ENCODE assay signal across 18 cellular contexts in the genomic region with DNA sequence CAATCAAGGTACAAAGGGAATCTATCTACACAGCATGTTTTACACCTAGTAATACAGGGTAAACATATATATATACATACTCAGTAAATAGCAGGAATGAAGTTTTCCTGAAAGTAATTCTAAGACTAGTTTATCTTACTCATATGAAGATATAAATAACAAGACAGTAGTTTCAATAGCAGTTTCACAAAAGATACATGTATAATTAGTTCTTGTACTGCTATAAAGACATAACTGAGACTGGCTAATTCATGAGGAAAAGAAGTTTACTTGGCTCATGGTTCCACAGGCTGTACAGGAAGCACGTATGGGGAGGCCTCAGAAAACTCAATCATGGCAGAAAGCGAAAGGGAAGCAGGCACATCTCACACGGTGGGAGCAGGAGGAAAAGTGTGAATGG. TPM values are rescaled to one million over a fixed set of nuclear protein-coding genes. Genes with fewer than 3 reads are reported as not detected.
DNase-seq lines count a peak whose midpoint lies in the region; ATAC-seq lines count a peak whose summit lies in the region.
"Had no signal": no experiment of that assay in that cellular context is flagged by ENCODE, and none has a peak within 500 bp of the region (broad histone marks: within the 10 kb centered on the region; RNA-seq: fewer than 3 reads in every experiment).

No MANE protein-coding gene starts in this region.

- no peak overlapping the region for H2BK15ac ChIP-seq in neuronal stem cell (ENCODE audit: low read length)

- peaks cover 37% of the 10 kb centered on the region for H3K36me3 Mint-ChIP-seq in activated T-cell treated with anti-CD3 and anti-CD28 coated beads, Interleukin-2, amount 50 U/mL, for 4 hours (ENCODE audit: insufficient read depth)
- peaks cover 22% of the 10 kb centered on the region for H3K36me3 Mint-ChIP-seq in memory B cell

- no peak overlapping the region for H2BK5ac ChIP-seq in neuronal stem cell (ENCODE audit: low read length)

- H2AK5ac ChIP-seq in neuronal stem cell (ENCODE audit: low read depth, low read length): no peak overlapping the region

- no peak overlapping the region for H3K4me2 ChIP-seq in neuronal stem cell (ENCODE audit: insufficient read depth, low read length, poor library complexity, severe bottlenecking)

- H3K27me3 ChIP-seq in neuronal stem cell (ENCODE audit: control insufficient read depth in 3 of 3, insufficient read depth in 3 of 3, low read depth in 1 of 3, low read length in 3 of 3): no peaks in the 10 kb centered on the region
- H3K27me3 ChIP-seq: SJCRH30, stomach had no signal

- no peak overlapping the region for H2BK120ac ChIP-seq in neuronal stem cell (ENCODE audit: low read depth, low read length)

- H3K4me3 Mint-ChIP-seq in activated T-cell treated with anti-CD3 and anti-CD28 coated beads, Interleukin-2, amount 50 U/mL, for 4 hours: peak overlapping the region; percentile 16
- no peak overlapping the region for H3K4me3 Mint-ChIP-seq in memory B cell
- H3K4me3 Mint-ChIP-seq: activated CD8-positive, alpha-beta memory T cell treated with anti-CD3 and anti-CD28 coated beads, Interleukin-2, amount 10 ng/mL, durations not matched to agents 7 days and 5 days had no signal

- no peak overlapping the region for H3K9ac ChIP-seq in neuronal stem cell (ENCODE audit: low read depth, low read length, poor library complexity)

- peaks cover 0 to 50% of the 10 kb centered on the region in 2 donors for H3K36me3 ChIP-seq in neuronal stem cell (replicated peaks in 1 of 2; ENCODE audit: control insufficient read depth in 2 of 2, insufficient read depth in 2 of 2, low read length in 2 of 2)

- H3K27me3 Mint-ChIP-seq in activated T-cell treated with anti-CD3 and anti-CD28 coated beads, Interleukin-2, amount 50 U/mL, for 4 hours (ENCODE audit: low read depth): no peaks in the 10 kb centered on the region
- no peaks in the 10 kb centered on the region for H3K27me3 Mint-ChIP-seq in memory B cell
- H3K27me3 Mint-ChIP-seq: activated CD8-positive, alpha-beta memory T cell treated with anti-CD3 and anti-CD28 coated beads, Interleukin-2, amount 10 ng/mL, durations not matched to agents 7 days and 5 days had no signal

- H3K27ac Mint-ChIP-seq in memory B cell: peak overlapping the region; percentile 22
- H3K27ac Mint-ChIP-seq: activated CD8-positive, alpha-beta memory T cell treated with anti-CD3 and anti-CD28 coated beads, Interleukin-2, amount 10 ng/mL, durations not matched to agents 7 days and 5 days had no signal

- H4K91ac ChIP-seq in neuronal stem cell (ENCODE audit: low read depth, low read length, poor library complexity): no peak overlapping the region

- ATAC-seq in activated T-cell treated with anti-CD3 and anti-CD28 coated beads, Interleukin-2, amount 50 U/mL, for 4 hours: peak; percentile 28 to 34
- ATAC-seq in GM18909 (IDR thresholded peaks at IDR 0.05; ENCODE audit: poor library complexity, unreplicated experiment) (peak; percentile 48), HG03159 (IDR thresholded peaks at IDR 0.05; ENCODE audit: unreplicated experiment) (peak; percentile 47), memory B cell (ENCODE audit: low read depth) (no peak), GM21529 (IDR thresholded peaks at IDR 0.05; ENCODE audit: unreplicated experiment) (no peak)
- ATAC-seq: activated CD8-positive, alpha-beta memory T cell treated with anti-CD3 and anti-CD28 coated beads, Interleukin-2, amount 10 ng/mL, durations not matched to agents 7 days and 5 days had no signal

- no peaks in the 10 kb centered on the region for H3K79me1 ChIP-seq in neuronal stem cell (ENCODE audit: low read depth, low read length)

- no peak overlapping the region for H3K18ac ChIP-seq in neuronal stem cell (ENCODE audit: low read length)

- no peak for DNase-seq in activated T-cell treated with anti-CD3 and anti-CD28 coated beads, Interleukin-2, amount 50 U/mL, for 4 hours
- no peak for DNase-seq in activated T-cell treated with anti-CD3 and anti-CD28 coated beads, Interleukin-2, amount 50 U/mL, for 1 hour
- no peak for DNase-seq in memory B cell (ENCODE audit: low spot score in 2 of 2)
- no peak for DNase-seq in neuronal stem cell (ENCODE audit: low spot score)
- DNase-seq in cerebellar nuclear complex (lab: John Stamatoyannopoulos, UW): no peak
- DNase-seq: ACHN; activated CD8-positive, alpha-beta memory T cell treated with anti-CD3 and anti-CD28 coated beads, Interleukin-2, amount 10 ng/mL, durations not matched to agents 7 days and 5 days; amniotic stem cell; Calu3; GDM1; NCI-H1105; NCI-H446; occipital lobe; SJCRH30; stomach had no signal

- no CpG with 5 or more reads among the region's 3 CpGs for WGBS in neuronal stem cell (ENCODE audit: extremely low coverage in 2 of 2, insufficient read length in 2 of 2, insufficient replicate concordance in 1 of 2), 2 donors

- H3K9me3 ChIP-seq in neuronal stem cell (replicated peaks in 1 of 2; ENCODE audit: control insufficient read depth in 2 of 2, insufficient read depth in 1 of 2, low read depth in 1 of 2, low read length in 2 of 2): no peaks in the 10 kb centered on the region
- H3K9me3 ChIP-seq: SJCRH30, stomach had no signal

- H3K23ac ChIP-seq in neuronal stem cell (ENCODE audit: low read depth, low read length, poor library complexity): no peak overlapping the region

- H4K8ac ChIP-seq in neuronal stem cell (ENCODE audit: low read depth, low read length): no peak overlapping the region

- no peak overlapping the region for H3K4ac ChIP-seq in neuronal stem cell (ENCODE audit: low read length)

- H2AFZ ChIP-seq in neuronal stem cell (ENCODE audit: low read length): no peak overlapping the region

- no peak overlapping the region for H3K14ac ChIP-seq in neuronal stem cell (ENCODE audit: low read length)

- H3K4me1 Mint-ChIP-seq in activated T-cell treated with anti-CD3 and anti-CD28 coated beads, Interleukin-2, amount 50 U/mL, for 4 hours (ENCODE audit: low read depth): peaks cover 48% of the 10 kb centered on the region
- H3K4me1 Mint-ChIP-seq in memory B cell: peaks cover 28% of the 10 kb centered on the region

- H3K4me3 ChIP-seq in neuronal stem cell (ENCODE audit: low read length in 2 of 2): no peak overlapping the region
- H3K4me3 ChIP-seq: SJCRH30, stomach had no signal

- H3K27ac ChIP-seq in neuronal stem cell (replicated peaks; ENCODE audit: low read length): no peak overlapping the region
- H3K27ac ChIP-seq: SJCRH30, stomach had no signal

- no peak overlapping the region for H2BK12ac ChIP-seq in neuronal stem cell (ENCODE audit: low read length)

- H3K9me3 Mint-ChIP-seq in activated T-cell treated with anti-CD3 and anti-CD28 coated beads, Interleukin-2, amount 50 U/mL, for 4 hours: no peaks in the 10 kb centered on the region
- H3K9me3 Mint-ChIP-seq in memory B cell: no peaks in the 10 kb centered on the region

- H3K4me1 ChIP-seq in neuronal stem cell (ENCODE audit: control insufficient read depth in 2 of 2, insufficient read depth in 1 of 2, low read depth in 1 of 2, low read length in 2 of 2): no peaks in the 10 kb centered on the region
- H3K4me1 ChIP-seq: SJCRH30 had no signal

RNA-seq across cellular contexts. Expression of gene RARS2, which starts 16.9 kb away (rescaled TPM):
- 10 to 100 TPM; 16.8 to 20.9 (median 19.6) TPM for total RNA-seq in activated T-cell treated with anti-CD3 and anti-CD28 coated beads, Interleukin-2, amount 50 U/mL, for 4 hours
- polyA plus RNA-seq in neuronal stem cell (2013, experiment 1 of 2): 45.7 TPM
- 45.4 TPM for polyA plus RNA-seq in neuronal stem cell (2013, experiment 2 of 2)

RNA-seq across cellular contexts. Expression of gene ORC3, which starts 17.1 kb away (rescaled TPM):
- 10 to 100 TPM; 22.7 to 25.7 (median 23.9) TPM for total RNA-seq in activated T-cell treated with anti-CD3 and anti-CD28 coated beads, Interleukin-2, amount 50 U/mL, for 4 hours
- 39.1 TPM for polyA plus RNA-seq in neuronal stem cell (2013, experiment 1 of 2)
- polyA plus RNA-seq in neuronal stem cell (2013, experiment 2 of 2): 39.7 TPM

Comparison
In these comparisons a context has a peak if more than half of its experiments do, and no peak if none do; other contexts are left out.
1. ATAC-seq: peak in activated T-cell treated with anti-CD3 and anti-CD28 coated beads, Interleukin-2, amount 50 U/mL, for 4 hours (2 of 2), GM18909 (single experiment) and HG03159 (single experiment); none in memory B cell (single experiment) and GM21529 (single experiment).